In the genomic region with DNA sequence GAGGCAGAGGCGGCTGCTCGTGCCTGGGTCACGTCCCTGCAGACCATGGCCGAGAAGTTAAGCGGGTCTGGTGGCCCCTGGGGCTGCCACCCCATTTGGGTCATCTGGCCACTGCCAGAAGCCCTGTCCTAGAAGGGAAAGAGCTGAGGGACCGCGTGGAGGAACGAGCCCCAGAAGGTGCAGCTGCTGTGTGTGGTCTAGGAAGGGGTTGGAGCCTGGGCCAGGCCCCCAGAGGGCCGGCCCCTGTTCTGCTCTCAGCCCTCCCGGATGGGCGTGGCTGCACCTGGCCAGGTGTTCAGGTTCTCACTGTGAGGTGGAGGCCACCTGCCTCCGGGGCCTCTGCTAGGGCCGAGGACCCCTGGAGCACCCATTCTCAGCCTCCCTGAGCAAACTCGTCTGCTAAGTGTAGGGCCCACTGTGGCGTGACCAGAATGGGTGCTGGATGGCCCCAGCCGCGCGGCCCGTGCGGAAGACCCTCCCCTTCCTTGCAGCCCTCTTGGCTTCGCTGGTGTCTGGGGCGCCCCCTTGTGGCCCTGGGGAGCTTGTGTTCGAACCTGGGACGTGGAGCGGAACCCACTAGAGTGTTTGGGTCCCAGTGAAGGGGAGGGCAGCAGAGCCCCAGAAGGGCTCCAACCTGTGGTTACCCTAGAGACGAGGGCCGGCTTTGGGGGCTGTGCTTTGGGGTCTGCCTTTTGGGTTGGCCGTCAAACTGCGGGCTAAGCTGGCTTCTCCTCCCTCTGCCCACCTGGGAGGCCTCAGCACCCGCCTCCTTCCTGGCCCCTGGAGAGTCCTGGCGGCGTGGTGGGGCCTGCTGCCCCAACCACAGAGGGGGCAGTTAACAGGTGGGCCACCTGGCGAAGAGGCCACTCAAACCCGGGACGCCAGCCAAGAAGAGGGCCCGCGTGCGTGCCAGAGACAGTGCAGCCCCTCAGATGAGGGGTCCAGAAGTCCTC, we compare ENCODE assay signal across 8 cellular contexts. TPM values are rescaled to one million over a fixed set of nuclear protein-coding genes. Genes with fewer than 3 reads are reported as not detected.
DNase-seq lines count a peak whose midpoint lies in the region; ATAC-seq and TF ChIP-seq lines count a peak whose summit lies in the region.

No MANE protein-coding gene starts in this region.

- CTCF ChIA-PET in HEK293 (lab: Yijun Ruan, JAX), result interaction anchor here (0.5 to 4.7 kb wide), 21 partner anchors 10 to 493 kb away, joined by 3 to 34 read pairs (median 3); a partner anchor contains a TSS

- H3K4me3 ChIP-seq in HEK293 (ENCODE audit: low read depth, low read length), result peak overlapping the region; percentile 59
- H3K4me3 ChIP-seq in duodenal mucosa (ENCODE audit: low read depth in 1 of 2, low read length in 2 of 2), result peak overlapping the region; percentile 55 to 66
- H3K4me3 ChIP-seq in mesenchymal stem cell (ENCODE audit: insufficient read depth in 1 of 2, low read depth in 1 of 2, low read length in 2 of 2), result peak overlapping the region; percentile 74 to 76

- H3K4me2 ChIP-seq in mesenchymal stem cell (ENCODE audit: low read length, poor library complexity, severe bottlenecking), result peak overlapping the region; percentile 93

- peaks cover 9% of the 10 kb centered on the region for H3K27me3 Mint-ChIP-seq in activated CD4-positive, alpha-beta T cell treated with anti-CD3 and anti-CD28 coated beads, Interleukin-2, amount 10 ng/mL, durations not matched to agents 24 days and 14 days

- peaks cover 2% of the 10 kb centered on the region for H3K36me3 Mint-ChIP-seq in activated CD4-positive, alpha-beta T cell treated with anti-CD3 and anti-CD28 coated beads, Interleukin-2, amount 10 ng/mL, durations not matched to agents 24 days and 14 days (ENCODE audit: low read depth)

- H2BK15ac ChIP-seq in mesenchymal stem cell (ENCODE audit: low read depth, poor library complexity, severe bottlenecking), result no peak overlapping the region

- H2BK5ac ChIP-seq in mesenchymal stem cell (ENCODE audit: low read depth, low read length, poor library complexity, severe bottlenecking), result no peak overlapping the region

- H3K4me1 ChIP-seq in HEK293 (ENCODE audit: control insufficient read depth, insufficient read depth, low read length) (peaks cover 4% of the 10 kb centered on the region), duodenal mucosa (ENCODE audit: control insufficient read depth in 1 of 2, insufficient read depth in 2 of 2, low read length in 2 of 2) (peaks cover 11 to 12% of the 10 kb centered on the region in 2 donors), mesenchymal stem cell (ENCODE audit: control insufficient read depth, insufficient read depth, low read depth, low read length) (peaks cover 30% of the 10 kb centered on the region)

- DNase-seq in AML-193 (lab: John Stamatoyannopoulos, UW) (peak; percentile 69 to 72), NCI-H510A (lab: John Stamatoyannopoulos, UW) (peak; percentile 98), mesenchymal stem cell (peak; percentile 68)
- DNase-seq in activated CD4-positive, alpha-beta T cell treated with anti-CD3 and anti-CD28 coated beads, Interleukin-2, amount 10 ng/mL, durations not matched to agents 24 days and 14 days, result peak; percentile 92
- peak; percentile 17 to 35 for DNase-seq in stimulated activated CD8-positive, alpha-beta memory T cell treated with anti-CD3 and anti-CD28 coated beads, Interleukin-4, amount 100 ng/mL, for 1 hour (ENCODE audit: low read depth in 2 of 2, low spot score in 1 of 2)

- peak overlapping the region in 1 of 2 experiments; percentile 1 for H2BK12ac ChIP-seq in mesenchymal stem cell (ENCODE audit: low read length in 2 of 2)

- H3K9ac ChIP-seq in duodenal mucosa (ENCODE audit: low read depth in 1 of 2, low read length in 2 of 2) (peak overlapping the region; percentile 39 to 72), mesenchymal stem cell (ENCODE audit: low read length) (peak overlapping the region; percentile 22)

- POLR2A ChIA-PET in HEK293 (lab: Yijun Ruan, JAX), result interaction anchor here (0.6 kb wide), 1 partner anchor 98 kb away, joined by 3 read pairs; no protein-coding TSS in a partner anchor

- H3K9me3 ChIP-seq in HEK293 (ENCODE audit: control insufficient read depth, insufficient read depth, low read depth, low read length) (no peaks in the 10 kb centered on the region), duodenal mucosa (ENCODE audit: control insufficient read depth in 1 of 2, low read length in 2 of 2) (no peaks in the 10 kb centered on the region), mesenchymal stem cell (ENCODE audit: control insufficient read depth, low read length) (no peaks in the 10 kb centered on the region)

- H3K27me3 ChIP-seq in duodenal mucosa (ENCODE audit: control insufficient read depth in 1 of 2, insufficient read depth in 2 of 2, low read length in 2 of 2), result no peaks in the 10 kb centered on the region
- H3K27me3 ChIP-seq in mesenchymal stem cell (ENCODE audit: control insufficient read depth in 1 of 2, insufficient read depth in 1 of 2, low read length in 2 of 2), result peaks cover 0 to 7% of the 10 kb centered on the region in 2 experiments

- no peak overlapping the region for H2AK5ac ChIP-seq in mesenchymal stem cell (ENCODE audit: low read length, severe bottlenecking)

- H4K91ac ChIP-seq in mesenchymal stem cell (ENCODE audit: low read length), result peak overlapping the region; percentile 45

- no peak overlapping the region for H3K23ac ChIP-seq in mesenchymal stem cell (ENCODE audit: low read length in 2 of 2)

- H3K18ac ChIP-seq in mesenchymal stem cell (ENCODE audit: low read depth in 1 of 2, low read length in 2 of 2), result peak overlapping the region in 1 of 2 experiments; percentile 35

- no peaks in the 10 kb centered on the region for H3K9me3 Mint-ChIP-seq in activated CD4-positive, alpha-beta T cell treated with anti-CD3 and anti-CD28 coated beads, Interleukin-2, amount 10 ng/mL, durations not matched to agents 24 days and 14 days

- H2BK120ac ChIP-seq in mesenchymal stem cell (ENCODE audit: low read depth, low read length), result no peak overlapping the region

- WGBS in mesenchymal stem cell, result 26% methylated on average over 35 of the region's 38 CpGs

- peak; percentile 93 for TF ChIP-seq CTCF in HEK293 (tag by site-specific recombination; IDR thresholded peaks at IDR 0.05)

- no peak overlapping the region for H2AFZ ChIP-seq in mesenchymal stem cell (ENCODE audit: low read depth, low read length)

- intact Hi-C loops in activated CD4-positive, alpha-beta T cell treated with anti-CD3 and anti-CD28 coated beads, Interleukin-2, amount 10 ng/mL, durations not matched to agents 24 days and 14 days (cut with micrococcal nuclease), result loop anchor here (1.0 to 2.0 kb wide), 2 partner anchors 70 to 146 kb away; a partner anchor contains a TSS

- peaks cover 29% of the 10 kb centered on the region for H3K79me1 ChIP-seq in mesenchymal stem cell (replicated peaks; ENCODE audit: low read length, poor library complexity, severe bottlenecking)

- no peak overlapping the region for H3K14ac ChIP-seq in mesenchymal stem cell (ENCODE audit: low read length in 2 of 2)

- H3K36me3 ChIP-seq in HEK293 (ENCODE audit: control insufficient read depth in 2 of 2, insufficient read depth in 1 of 2, low read length in 2 of 2) (peaks cover 0 to 16% of the 10 kb centered on the region in 2 experiments; a peak in 2 of 3 replicates), duodenal mucosa (ENCODE audit: control insufficient read depth in 1 of 2, insufficient read depth in 2 of 2, low read length in 2 of 2) (peaks cover 4 to 10% of the 10 kb centered on the region in 2 donors), mesenchymal stem cell (ENCODE audit: control insufficient read depth in 1 of 2, insufficient read depth in 2 of 2, low read depth in 1 of 2, low read length in 2 of 2) (peaks cover 4 to 22% of the 10 kb centered on the region in 2 experiments)

- peak overlapping the region; percentile 51 for H3K27ac Mint-ChIP-seq in activated CD4-positive, alpha-beta T cell treated with anti-CD3 and anti-CD28 coated beads, Interleukin-2, amount 10 ng/mL, durations not matched to agents 24 days and 14 days

- peak overlapping the region; percentile 79; the same call in 1 of the 2 replicates for H3K27ac ChIP-seq in HEK293 (ENCODE audit: extremely low read depth, low read depth, low read length)
- no peak overlapping the region for H3K27ac ChIP-seq in duodenal mucosa (ENCODE audit: low read depth, low read length)
- no peak overlapping the region for H3K27ac ChIP-seq in mesenchymal stem cell (ENCODE audit: low read length, poor library complexity, severe bottlenecking)

- H3K4me1 Mint-ChIP-seq in activated CD4-positive, alpha-beta T cell treated with anti-CD3 and anti-CD28 coated beads, Interleukin-2, amount 10 ng/mL, durations not matched to agents 24 days and 14 days, result peaks cover 6% of the 10 kb centered on the region

- ATAC-seq in GM18867 (IDR thresholded peaks at IDR 0.05; ENCODE audit: unreplicated experiment), result no peak

- H3K4me3 Mint-ChIP-seq in activated CD4-positive, alpha-beta T cell treated with anti-CD3 and anti-CD28 coated beads, Interleukin-2, amount 10 ng/mL, durations not matched to agents 24 days and 14 days, result peak overlapping the region; percentile 81

- H4K8ac ChIP-seq in mesenchymal stem cell (ENCODE audit: low read length), result no peak overlapping the region

- H3K4ac ChIP-seq in mesenchymal stem cell (ENCODE audit: low read depth in 1 of 2, low read length in 2 of 2), result peak overlapping the region in 1 of 2 experiments; percentile 5

TF ChIP-seq in HEK293, 187 proteins besides CTCF, POLR2A, EP300 and RAD21 (continues in another document):
- TF ChIP-seq ZNF555 (tag by site-specific recombination; conservative IDR thresholded peaks at IDR 0.05), result no peak
- 0 out of 2 replicates have a peak, but pooled peaks have one; percentile 21 for TF ChIP-seq ZNF629 (tag by site-specific recombination; IDR thresholded peaks at IDR 0.05)
- TF ChIP-seq ZNF157 (tag by site-specific recombination; IDR thresholded peaks at IDR 0.05), result no peak
- no peak for TF ChIP-seq ZNF670 (tag by site-specific recombination; IDR thresholded peaks at IDR 0.05; ENCODE audit: low read depth)
- TF ChIP-seq TCF7L2 (IDR thresholded peaks at IDR 0.05; ENCODE audit: borderline replicate concordance, low read depth, low read length), result no peak
- peak; percentile 67 for TF ChIP-seq ZNF600 (tag by site-specific recombination; IDR thresholded peaks at IDR 0.05)
- TF ChIP-seq ZNF791 (tag by site-specific recombination; IDR thresholded peaks at IDR 0.05), result no peak
- no peak for TF ChIP-seq ZNF843 (tag by site-specific recombination; IDR thresholded peaks at IDR 0.05)
- no peak; the same call in 1 of the 2 replicates for TF ChIP-seq ZNF561 (tag by site-specific recombination; IDR thresholded peaks at IDR 0.05; ENCODE audit: borderline replicate concordance)
- TF ChIP-seq ZNF138 (tag by site-specific recombination; IDR thresholded peaks at IDR 0.05; ENCODE audit: borderline replicate concordance), result no peak

RNA-seq across cellular contexts. Expression of a gene that starts 49.3 kb away (rescaled TPM):
- total RNA-seq in activated CD4-positive, alpha-beta T cell treated with anti-CD3 and anti-CD28 coated beads, Interleukin-2, amount 10 ng/mL, durations not matched to agents 24 days and 14 days, result not detected in 2 replicates
- not detected for polyA plus RNA-seq in mesenchymal stem cell (2013, experiment 1 of 2)
- not detected for polyA plus RNA-seq in mesenchymal stem cell (2013, experiment 2 of 2)

RNA-seq across cellular contexts. Expression of a gene that starts 57.5 kb away (rescaled TPM):
- not detected in 2 replicates for total RNA-seq in activated CD4-positive, alpha-beta T cell treated with anti-CD3 and anti-CD28 coated beads, Interleukin-2, amount 10 ng/mL, durations not matched to agents 24 days and 14 days
- not detected for polyA plus RNA-seq in mesenchymal stem cell (2013, experiment 1 of 2)
- not detected for polyA plus RNA-seq in mesenchymal stem cell (2013, experiment 2 of 2)

Comparison
In these comparisons a context has a peak if more than half of its experiments do, and no peak if none do; other contexts are left out.
1. DNase-seq: peak in every context shown above with its lines; median percentile 98 in NCI-H510A; 92 in activated CD4-positive, alpha-beta T cell treated with anti-CD3 and anti-CD28 coated beads, Interleukin-2, amount 10 ng/mL, durations not matched to agents 24 days and 14 days; 70 in AML-193; 68 in mesenchymal stem cell; 26 in stimulated activated CD8-positive, alpha-beta memory T cell treated with anti-CD3 and anti-CD28 coated beads, Interleukin-4, amount 100 ng/mL, for 1 hour.